ENCODE assay signal across 10 cellular contexts in genomic region chr10:101121661-101122045, GRCh38. TPM values are rescaled to one million over a fixed set of nuclear protein-coding genes. Genes with fewer than 3 reads are reported as not detected.
A peak's percentile ranks its signal among the peaks of the same experiment; 100 is the strongest.
DNase-seq lines count a peak whose midpoint lies in the region; ATAC-seq and TF ChIP-seq lines count a peak whose summit lies in the region.
"Had no signal": no experiment of that assay in that cellular context is flagged by ENCODE, and none has a peak within 500 bp of the region (broad histone marks: within the 10 kb centered on the region; RNA-seq: fewer than 3 reads in every experiment).

No MANE protein-coding gene starts in this region.

- H3K4me3 Mint-ChIP-seq in natural killer cell treated with Interleukin-12 subunit alpha and Interleukin-12 subunit beta and Interleukin-15 and Interleukin-18, amount 100 ng/mL, for 72 hours: peak overlapping the region; percentile 92

- peaks cover 21 to 29% of the 10 kb centered on the region in 2 donors for H3K4me1 Mint-ChIP-seq in natural killer cell treated with Interleukin-12 subunit alpha and Interleukin-12 subunit beta and Interleukin-15 and Interleukin-18, amount 100 ng/mL, for 72 hours (ENCODE audit: low read depth in 2 of 2)

- no peak overlapping the region for H3K27ac ChIP-seq in coronary artery
- no peak overlapping the region for H3K27ac ChIP-seq in substantia nigra (ENCODE audit: low read depth, low read length, poor library complexity, severe bottlenecking)

- POLR2A ChIA-PET in AG04449 (lab: Yijun Ruan, JAX): no interaction called here

- TF ChIP-seq CTCF in AG04449 (IDR thresholded peaks at IDR 0.05; ENCODE audit: insufficient read depth, low read length, missing control alignments) (no peak), coronary artery (IDR thresholded peaks at IDR 0.05) (no peak)

- no peaks in the 10 kb centered on the region for H3K36me3 Mint-ChIP-seq in natural killer cell treated with Interleukin-12 subunit alpha and Interleukin-12 subunit beta and Interleukin-15 and Interleukin-18, amount 100 ng/mL, for 72 hours

- no peak for DNase-seq in AG04449 (ENCODE audit: low read depth, low spot score)
- peak; percentile 75 for DNase-seq in H7
- DNase-seq in coronary artery (ENCODE audit: low spot score): no peak
- no peak for DNase-seq in natural killer cell treated with Interleukin-12 subunit alpha and Interleukin-12 subunit beta and Interleukin-15 and Interleukin-18, amount 100 ng/mL, for 72 hours (ENCODE audit: low spot score)
- no peak for DNase-seq in NCI-H146 treated with DMSO at 0.1 percent for 48 hours (lab: John Stamatoyannopoulos, UW; ENCODE audit: unreplicated experiment)
- DNase-seq in substantia nigra (lab: John Stamatoyannopoulos, UW): no peak
- DNase-seq in activated CD8-positive, alpha-beta memory T cell treated with anti-CD3 and anti-CD28 coated beads for 24 hours: no peak
- DNase-seq: NCI-H510A treated with DMSO at 0.1 percent for 48 hours had no signal

- H3K27me3 ChIP-seq in H7 (ENCODE audit: control insufficient read depth, insufficient read depth, low read length): peaks cover 84% of the 10 kb centered on the region

- H3K4me3 ChIP-seq in AG04449 (ENCODE audit: low read depth, low read length) (peak overlapping the region; percentile 50), H7 (ENCODE audit: insufficient read depth, low read depth, low read length) (no peak overlapping the region), coronary artery (peak overlapping the region; percentile 73)

- peaks cover 45 to 47% of the 10 kb centered on the region in 2 donors for H3K27me3 Mint-ChIP-seq in natural killer cell treated with Interleukin-12 subunit alpha and Interleukin-12 subunit beta and Interleukin-15 and Interleukin-18, amount 100 ng/mL, for 72 hours

- no peaks in the 10 kb centered on the region for H3K36me3 ChIP-seq in H7 (replicated peaks; ENCODE audit: control insufficient read depth, insufficient read depth, low read length)

- H3K27ac Mint-ChIP-seq in natural killer cell treated with Interleukin-12 subunit alpha and Interleukin-12 subunit beta and Interleukin-15 and Interleukin-18, amount 100 ng/mL, for 72 hours: no peak overlapping the region

- H3K9me3 Mint-ChIP-seq in natural killer cell treated with Interleukin-12 subunit alpha and Interleukin-12 subunit beta and Interleukin-15 and Interleukin-18, amount 100 ng/mL, for 72 hours: no peaks in the 10 kb centered on the region

- CTCF ChIA-PET in AG04449 (lab: Yijun Ruan, JAX): interaction anchor here (0.8 to 4.6 kb wide), 5 partner anchors 9 to 28 kb away, joined by 3 to 31 read pairs (median 7); no protein-coding TSS in a partner anchor

- no peak for ATAC-seq in natural killer cell treated with Interleukin-12 subunit alpha and Interleukin-12 subunit beta and Interleukin-15 and Interleukin-18, amount 100 ng/mL, for 72 hours
- no peak for ATAC-seq in HG02884 (IDR thresholded peaks at IDR 0.05; ENCODE audit: unreplicated experiment)

RNA-seq across cellular contexts. Expression of gene TLX1, which starts 9.4 kb away (rescaled TPM):
- 0.11 TPM in 1 of 2 replicates, not detected in the other for total RNA-seq in H7 (2014; rRNA removed; shearing (Covaris generic))
- total RNA-seq in natural killer cell treated with Interleukin-12 subunit alpha and Interleukin-12 subunit beta and Interleukin-15 and Interleukin-18, amount 100 ng/mL, for 72 hours: not detected
- total RNA-seq: myocyte had no signal

RNA-seq across cellular contexts. Expression of gene KAZALD1, which starts 59.9 kb away (rescaled TPM):
- 11.9 and 22.0 TPM in 2 replicates for total RNA-seq in H7 (2014; rRNA removed; shearing (Covaris generic))
- total RNA-seq in natural killer cell treated with Interleukin-12 subunit alpha and Interleukin-12 subunit beta and Interleukin-15 and Interleukin-18, amount 100 ng/mL, for 72 hours: 1 to 10 TPM in 1 of 2 donors, not detected in 1; 1.9 TPM
